ENCODE assay signal across 21 cellular contexts in the genomic region with DNA sequence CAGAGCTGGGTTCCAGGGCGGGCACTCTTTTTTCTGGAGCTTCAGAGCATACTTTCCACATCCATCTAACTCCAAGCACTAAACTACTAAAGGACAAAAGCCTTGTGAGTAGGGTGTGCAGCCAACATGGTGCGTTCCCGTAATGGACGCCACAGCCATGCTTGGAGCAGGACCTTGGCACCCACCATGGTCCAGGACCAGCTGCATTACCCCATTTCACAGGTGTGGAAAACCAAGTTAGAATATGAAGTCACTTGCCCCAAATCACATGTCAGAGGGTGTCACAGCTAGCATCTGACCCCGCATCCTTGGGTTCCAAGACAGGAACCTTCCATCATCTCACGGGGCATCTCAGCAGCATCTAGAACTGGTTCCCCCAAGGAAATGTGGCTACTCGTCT.
DNase-seq lines count a peak whose midpoint lies in the region; ATAC-seq and TF ChIP-seq lines count a peak whose summit lies in the region.
"Had no signal": no experiment of that assay in that cellular context is flagged by ENCODE, and none has a peak within 500 bp of the region (broad histone marks: within the 10 kb centered on the region; RNA-seq: fewer than 3 reads in every experiment).

No MANE protein-coding gene starts in this region.

- no peaks in the 10 kb centered on the region for H3K4me1 Mint-ChIP-seq in activated CD8-positive, alpha-beta memory T cell treated with anti-CD3 and anti-CD28 coated beads, Interleukin-2, amount 10 ng/mL, durations not matched to agents 7 days and 5 days
- H3K4me1 Mint-ChIP-seq in endothelial cell (ENCODE audit: unreplicated experiment) (peaks cover 35% of the 10 kb centered on the region), osteocyte (ENCODE audit: unreplicated experiment) (peaks cover 39% of the 10 kb centered on the region)
- H3K4me1 Mint-ChIP-seq: activated CD4-positive, alpha-beta T cell treated with anti-CD3 and anti-CD28 coated beads, Interleukin-2, amount 10 ng/mL, durations not matched to agents 7 days and 5 days had no signal

- TF ChIP-seq POLR2A in thyroid gland (IDR thresholded peaks at IDR 0.05), result no peak

- peaks cover 20% of the 10 kb centered on the region for H3K36me3 Mint-ChIP-seq in activated CD8-positive, alpha-beta memory T cell treated with anti-CD3 and anti-CD28 coated beads, Interleukin-2, amount 10 ng/mL, durations not matched to agents 7 days and 5 days
- H3K36me3 Mint-ChIP-seq in endothelial cell (ENCODE audit: low read depth, unreplicated experiment), result peaks cover 63% of the 10 kb centered on the region
- peaks cover 58% of the 10 kb centered on the region for H3K36me3 Mint-ChIP-seq in osteocyte (ENCODE audit: unreplicated experiment)

- H3K27me3 Mint-ChIP-seq in activated CD8-positive, alpha-beta memory T cell treated with anti-CD3 and anti-CD28 coated beads, Interleukin-2, amount 10 ng/mL, durations not matched to agents 7 days and 5 days, result no peaks in the 10 kb centered on the region
- H3K27me3 Mint-ChIP-seq in endothelial cell (ENCODE audit: unreplicated experiment) (peaks cover 25% of the 10 kb centered on the region), osteocyte (ENCODE audit: unreplicated experiment) (no peaks in the 10 kb centered on the region)
- H3K27me3 Mint-ChIP-seq: activated CD4-positive, alpha-beta T cell treated with anti-CD3 and anti-CD28 coated beads, Interleukin-2, amount 10 ng/mL, durations not matched to agents 7 days and 5 days; natural killer cell treated with Interleukin-12 subunit alpha and Interleukin-12 subunit beta and Interleukin-15 and Interleukin-18, amount 100 ng/mL, for 72 hours; stimulated activated naive CD8-positive, alpha-beta T cell treated with anti-CD3 and anti-CD28 coated beads, Interleukin-15, Interleukin-2, amounts not matched to agents 100 ng/mL and 50 ng/mL, for 24 hours had no signal

- H3K27ac Mint-ChIP-seq in activated CD8-positive, alpha-beta memory T cell treated with anti-CD3 and anti-CD28 coated beads, Interleukin-2, amount 10 ng/mL, durations not matched to agents 7 days and 5 days, result no peak overlapping the region
- H3K27ac Mint-ChIP-seq in endothelial cell (ENCODE audit: unreplicated experiment) (peak overlapping the region; percentile 32), osteocyte (ENCODE audit: unreplicated experiment) (peak overlapping the region; percentile 87)
- H3K27ac Mint-ChIP-seq: natural killer cell treated with Interleukin-12 subunit alpha and Interleukin-12 subunit beta and Interleukin-15 and Interleukin-18, amount 100 ng/mL, for 72 hours had no signal

- DNase-seq in activated CD8-positive, alpha-beta memory T cell treated with anti-CD3 and anti-CD28 coated beads, Interleukin-2, amount 50 U/mL, for 48 hours, result peak; percentile 18
- no peak for DNase-seq in activated CD8-positive, alpha-beta memory T cell treated with anti-CD3 and anti-CD28 coated beads, Interleukin-2, amount 10 ng/mL, durations not matched to agents 7 days and 5 days
- DNase-seq in endothelial cell (ENCODE audit: low spot score), result no peak
- DNase-seq in osteocyte (ENCODE audit: extremely low spot score, unreplicated experiment), result no peak
- DNase-seq in thyroid gland, result no peak
- DNase-seq in H7, result no peak
- DNase-seq: activated CD4-positive, alpha-beta T cell treated with anti-CD3 and anti-CD28 coated beads, Interleukin-2, amount 10 ng/mL, durations not matched to agents 7 days and 5 days; activated naive CD4-positive, alpha-beta T cell treated with anti-CD3 and anti-CD28 coated beads, Interleukin-2, amount 50 U/mL, for 16 hours; BE2C; HFFc6; mesendoderm; MV-4-11; NCI-H187 treated with DMSO at 0.1 percent for 48 hours; NCI-H345 had no signal

- H3K4me1 ChIP-seq in thyroid gland, result no peaks in the 10 kb centered on the region
- H3K4me1 ChIP-seq: BE2C had no signal

- TF ChIP-seq CTCF in endothelial cell (IDR thresholded peaks at IDR 0.05; ENCODE audit: unreplicated experiment) (no peak), osteocyte (IDR thresholded peaks at IDR 0.05) (no peak), thyroid gland (IDR thresholded peaks at IDR 0.05) (no peak)

- H3K9me3 Mint-ChIP-seq in activated CD8-positive, alpha-beta memory T cell treated with anti-CD3 and anti-CD28 coated beads, Interleukin-2, amount 10 ng/mL, durations not matched to agents 7 days and 5 days (ENCODE audit: low read depth), result no peaks in the 10 kb centered on the region
- no peaks in the 10 kb centered on the region for H3K9me3 Mint-ChIP-seq in endothelial cell (ENCODE audit: unreplicated experiment)
- H3K9me3 Mint-ChIP-seq in osteocyte (ENCODE audit: unreplicated experiment), result no peaks in the 10 kb centered on the region
- H3K9me3 Mint-ChIP-seq: activated CD4-positive, alpha-beta T cell treated with anti-CD3 and anti-CD28 coated beads, Interleukin-2, amount 10 ng/mL, durations not matched to agents 7 days and 5 days; HFFc6; natural killer cell treated with Interleukin-12 subunit alpha and Interleukin-12 subunit beta and Interleukin-15 and Interleukin-18, amount 100 ng/mL, for 72 hours; stimulated activated naive CD8-positive, alpha-beta T cell treated with anti-CD3 and anti-CD28 coated beads, Interleukin-15, Interleukin-2, amounts not matched to agents 100 ng/mL and 50 ng/mL, for 24 hours had no signal

- H3K9me3 ChIP-seq in thyroid gland, result no peaks in the 10 kb centered on the region
- H3K9me3 ChIP-seq: BE2C had no signal

- ATAC-seq in activated CD8-positive, alpha-beta memory T cell treated with anti-CD3 and anti-CD28 coated beads, Interleukin-2, amount 10 ng/mL, durations not matched to agents 7 days and 5 days, result no peak
- no peak for ATAC-seq in HG03342 (IDR thresholded peaks at IDR 0.05; ENCODE audit: unreplicated experiment)
- no peak for ATAC-seq in activated CD4-positive, CD25-positive, alpha-beta regulatory T cell treated with anti-CD3 and anti-CD28 coated beads, Interleukin-2, amount 50 U/mL, for 24 hours
- ATAC-seq: esophagus mucosa; K562; natural killer cell treated with Interleukin-12 subunit alpha and Interleukin-12 subunit beta and Interleukin-15 and Interleukin-18, amount 100 ng/mL, for 72 hours had no signal

- intact Hi-C loops in thyroid gland (cut with DNase I), result no loop called here

- peaks cover 59 to 69% of the 10 kb centered on the region in 2 donors for H3K36me3 ChIP-seq in thyroid gland
- H3K36me3 ChIP-seq in H7 (replicated peaks; ENCODE audit: control insufficient read depth, insufficient read depth, low read length), result peaks cover 36% of the 10 kb centered on the region

- CTCF ChIA-PET in activated CD8-positive, alpha-beta memory T cell treated with anti-CD3 and anti-CD28 coated beads, Interleukin-2, amount 10 ng/mL, durations not matched to agents 7 days and 5 days (lab: Charles Lee), result interaction anchor here (1.1 to 1.2 kb wide), 2 partner anchors 280 to 282 kb away, joined by 3 to 4 read pairs; no protein-coding TSS in a partner anchor

- H3K27me3 ChIP-seq in thyroid gland, result no peaks in the 10 kb centered on the region
- no peaks in the 10 kb centered on the region for H3K27me3 ChIP-seq in H7 (ENCODE audit: control insufficient read depth, insufficient read depth, low read length)
- H3K27me3 ChIP-seq: BE2C had no signal

- H3K4me3 ChIP-seq in thyroid gland (replicated peaks in 1 of 3) (no peak overlapping the region), H7 (ENCODE audit: insufficient read depth, low read depth, low read length) (no peak overlapping the region)
- H3K4me3 ChIP-seq: K562 had no signal

- H3K27ac ChIP-seq in thyroid gland, result peak overlapping the region in 2 of 3 donors; percentile 49 to 70
- H3K27ac ChIP-seq: 22Rv1 had no signal

- WGBS in thyroid gland, 2 donors, result 95 to 96% methylated on average over 7 of the region's 7 CpGs

- no peak overlapping the region for H3K4me3 Mint-ChIP-seq in activated CD8-positive, alpha-beta memory T cell treated with anti-CD3 and anti-CD28 coated beads, Interleukin-2, amount 10 ng/mL, durations not matched to agents 7 days and 5 days
- no peak overlapping the region for H3K4me3 Mint-ChIP-seq in endothelial cell (ENCODE audit: unreplicated experiment)
- no peak overlapping the region for H3K4me3 Mint-ChIP-seq in osteocyte (ENCODE audit: unreplicated experiment)
- H3K4me3 Mint-ChIP-seq: activated CD4-positive, alpha-beta T cell treated with anti-CD3 and anti-CD28 coated beads, Interleukin-2, amount 10 ng/mL, durations not matched to agents 7 days and 5 days; HFFc6; natural killer cell treated with Interleukin-12 subunit alpha and Interleukin-12 subunit beta and Interleukin-15 and Interleukin-18, amount 100 ng/mL, for 72 hours; stimulated activated naive CD8-positive, alpha-beta T cell treated with anti-CD3 and anti-CD28 coated beads, Interleukin-15, Interleukin-2, amounts not matched to agents 100 ng/mL and 50 ng/mL, for 24 hours had no signal
